ENCODE assay signal across 12 cellular contexts in the genomic region with DNA sequence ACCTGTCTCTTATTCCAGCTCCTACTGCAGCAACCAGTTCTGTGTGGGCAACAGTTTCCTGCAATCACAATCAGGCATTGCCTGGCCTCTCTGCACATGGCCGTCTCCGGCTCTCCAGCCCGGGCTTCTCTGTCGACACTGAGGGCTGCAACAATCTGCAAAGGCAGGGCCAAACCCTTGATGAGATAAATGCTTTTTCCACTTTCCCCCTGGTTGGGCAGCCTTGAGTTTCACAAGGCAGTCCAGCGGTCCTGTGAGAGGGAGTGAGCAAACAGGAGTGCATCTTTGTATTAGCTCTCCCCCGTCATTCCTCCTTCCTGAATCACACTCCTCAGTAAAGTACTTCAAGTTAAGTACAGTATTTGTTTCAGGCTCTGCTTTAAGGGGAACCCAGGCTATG. TPM values are rescaled to one million over a fixed set of nuclear protein-coding genes. Genes with fewer than 3 reads are reported as not detected.
DNase-seq lines count a peak whose midpoint lies in the region; ATAC-seq, FAIRE-seq and TF ChIP-seq lines count a peak whose summit lies in the region.
"Had no signal": no experiment of that assay in that cellular context is flagged by ENCODE, and none has a peak within 500 bp of the region (broad histone marks: within the 10 kb centered on the region; RNA-seq: fewer than 3 reads in every experiment).

No MANE protein-coding gene starts in this region.

- H3K27me3 ChIP-seq in pancreas, result no peaks in the 10 kb centered on the region

- H3K27ac ChIP-seq in pancreas, result no peak overlapping the region
- H3K27ac ChIP-seq: HL-60 had no signal

- no peak for TF ChIP-seq CTCF in fibroblast of mammary gland (conservative IDR thresholded peaks at IDR 0.05; ENCODE audit: control insufficient read depth, insufficient read depth, low read depth, low read length)
- TF ChIP-seq CTCF in pancreas (IDR thresholded peaks at IDR 0.05), result no peak

- intact Hi-C loops in pancreas (cut with DNase I) (no loop called here), left colon (cut with DNase I, micrococcal nuclease) (no loop called here)

- H3K4me3 ChIP-seq in fibroblast of mammary gland (ENCODE audit: control insufficient read depth, low read depth, low read length) (no peak overlapping the region), pancreas (no peak overlapping the region)

- DNase-seq in GM04503 (ENCODE audit: low read depth), result peak; percentile 39
- peak; percentile 29 for DNase-seq in RCC 7860 (ENCODE audit: low spot score)
- peak; percentile 85 for DNase-seq in fibroblast of mammary gland (ENCODE audit: low read depth)
- DNase-seq in pancreas, result no peak
- no peak for DNase-seq in NCI-H1694 (lab: John Stamatoyannopoulos, UW)
- no peak for DNase-seq in left colon
- DNase-seq in central memory CD4-positive, alpha-beta T cell, result no peak
- DNase-seq in hippocampal formation (lab: John Stamatoyannopoulos, UW), result no peak
- DNase-seq: activated CD4-positive, alpha-beta T cell treated with anti-CD3 and anti-CD28 coated beads, Interleukin-2, amount 50 U/mL, for 48 hours; NCI-H2171; stimulated activated CD4-positive, alpha-beta T cell treated with anti-CD3 and anti-CD28 coated beads, Interleukin-4, amount 100 ng/mL, for 24 hours had no signal

- H3K4me1 ChIP-seq in pancreas, result no peaks in the 10 kb centered on the region

- H3K36me3 ChIP-seq in pancreas, result no peaks in the 10 kb centered on the region

- ATAC-seq in pancreas, result peak in 3 of 4 donors; percentile 8 to 43 (median 41)
- ATAC-seq in left colon, result no peak

- WGBS in pancreas, 2 donors, result 36 to 40% methylated on average over 6 of the region's 6 CpGs

- FAIRE-seq in RCC 7860 (lab: Jason Lieb, UNC) (no peak), pancreas (lab: Jason Lieb, UNC) (no peak)

- no peaks in the 10 kb centered on the region for H3K9me3 ChIP-seq in pancreas

RNA-seq across cellular contexts. Expression of a gene that starts 40.7 kb away (rescaled TPM):
- total RNA-seq in pancreas (10 to 100 TPM in 4 of 6 donors, 1 to 10 TPM in 2; 7.8 to 15.8 (median 10.3) TPM), left colon (10 to 100 TPM; 26.9 to 31.1 TPM)
- 1 to 10 TPM; 3.3 to 4.5 TPM for polyA plus RNA-seq in pancreas

RNA-seq across cellular contexts. Expression of a gene that starts 46.9 kb away (rescaled TPM):
- total RNA-seq in pancreas (1 to 10 TPM; 1.5 to 5.0 (median 1.8) TPM), left colon (10 to 100 TPM; 16.8 to 22.3 TPM)
- polyA plus RNA-seq in pancreas, result 1 to 10 TPM in 1 of 2 donors, under 1 TPM in 1; 0.87 to 1.1 TPM

Comparison
In these comparisons a context has a peak if more than half of its experiments do, and no peak if none do; other contexts are left out.
1. DNase-seq: peak in GM04503 (single experiment), RCC 7860 (single experiment) and fibroblast of mammary gland (single experiment); none in pancreas (0 of 6), NCI-H1694 (single experiment), left colon (0 of 2), central memory CD4-positive, alpha-beta T cell (single experiment) and hippocampal formation (0 of 2).